In genomic region chr1:59186656-59187055, GRCh38 we compare ENCODE assay signal across 12 cellular contexts.
DNase-seq lines count a peak whose midpoint lies in the region; ATAC-seq and TF ChIP-seq lines count a peak whose summit lies in the region.
"Had no signal": no experiment of that assay in that cellular context is flagged by ENCODE, and none has a peak within 500 bp of the region (broad histone marks: within the 10 kb centered on the region; RNA-seq: fewer than 3 reads in every experiment).

No MANE protein-coding gene starts in this region.

- H3K4me1 ChIP-seq in left ventricle myocardium inferior (peaks cover 5% of the 10 kb centered on the region), aorta (ENCODE audit: control insufficient read depth in 1 of 2, insufficient read depth in 2 of 2, low read length in 2 of 2) (peaks cover 2 to 5% of the 10 kb centered on the region in 2 donors)

- ATAC-seq in Right ventricle myocardium superior (ENCODE audit: poor library complexity) (peak; percentile 67), aorta (ENCODE audit: low FRiP score) (peak; percentile 68)
- ATAC-seq: left lobe of liver had no signal

- 47 to 48% methylated on average over 3 of the region's 3 CpGs for WGBS in aorta, 2 donors

- intact Hi-C loops in Right ventricle myocardium superior (cut with DNase I) (no loop called here), left ventricle myocardium inferior (cut with micrococcal nuclease) (no loop called here), aorta (cut with DNase I) (no loop called here)

- no peaks in the 10 kb centered on the region for H3K27me3 ChIP-seq in left ventricle myocardium inferior (ENCODE audit: low read depth)
- no peaks in the 10 kb centered on the region for H3K27me3 ChIP-seq in aorta (ENCODE audit: control insufficient read depth in 1 of 2, insufficient read depth in 2 of 2, low read length in 1 of 2)

- H3K9me3 ChIP-seq in left ventricle myocardium inferior (replicated peaks) (no peaks in the 10 kb centered on the region), aorta (ENCODE audit: control insufficient read depth, low read length) (no peaks in the 10 kb centered on the region)

- H3K4me3 ChIP-seq in left ventricle myocardium inferior (no peak overlapping the region), choroid plexus epithelial cell (ENCODE audit: low read depth, low read length) (no peak overlapping the region), aorta (ENCODE audit: low read length in 2 of 2) (no peak overlapping the region)
- H3K4me3 ChIP-seq: skin epidermis had no signal

- no peak overlapping the region for H3K27ac ChIP-seq in left ventricle myocardium inferior (replicated peaks)
- H3K27ac ChIP-seq in aorta (ENCODE audit: low read depth in 1 of 2, low read length in 2 of 2): no peak overlapping the region

- DNase-seq in Right ventricle myocardium superior (no peak), left ventricle myocardium inferior (no peak), choroid plexus epithelial cell (ENCODE audit: low read depth) (peak; percentile 91), iPS-NIHi7 (ENCODE audit: extremely low spot score) (peak; percentile 32), aorta (peak in 1 of 2 donors; percentile 58), pons (ENCODE audit: low spot score) (no peak), NCI-H510A (lab: John Stamatoyannopoulos, UW) (no peak)
- no peak for DNase-seq in stimulated activated CD4-positive, alpha-beta T cell treated with anti-CD3 and anti-CD28 coated beads, Interleukin-1b, Interleukin-23, amount 100 ng/mL, for 48 hours
- DNase-seq: activated T-cell treated with anti-CD3 and anti-CD28 coated beads, Interleukin-2, amount 50 U/mL, for 1 hour; OCI-M1 had no signal

- TF ChIP-seq CTCF in left ventricle myocardium inferior (IDR thresholded peaks at IDR 0.05; ENCODE audit: borderline replicate concordance) (no peak), choroid plexus epithelial cell (conservative IDR thresholded peaks at IDR 0.05; ENCODE audit: low read depth, low read length) (peak; percentile 64)

- H3K36me3 ChIP-seq in left ventricle myocardium inferior: no peaks in the 10 kb centered on the region
- no peaks in the 10 kb centered on the region for H3K36me3 ChIP-seq in aorta (ENCODE audit: control insufficient read depth in 1 of 2, insufficient read depth in 2 of 2, low read length in 1 of 2)

Comparison
In these comparisons a context has a peak if more than half of its experiments do, and no peak if none do; other contexts are left out.
1. DNase-seq: peak in choroid plexus epithelial cell (single experiment) and iPS-NIHi7 (single experiment); none in Right ventricle myocardium superior (single experiment), left ventricle myocardium inferior (single experiment), pons (single experiment), stimulated activated CD4-positive, alpha-beta T cell treated with anti-CD3 and anti-CD28 coated beads, Interleukin-1b, Interleukin-23, amount 100 ng/mL, for 48 hours (single experiment) and NCI-H510A (single experiment).